In the genomic region with DNA sequence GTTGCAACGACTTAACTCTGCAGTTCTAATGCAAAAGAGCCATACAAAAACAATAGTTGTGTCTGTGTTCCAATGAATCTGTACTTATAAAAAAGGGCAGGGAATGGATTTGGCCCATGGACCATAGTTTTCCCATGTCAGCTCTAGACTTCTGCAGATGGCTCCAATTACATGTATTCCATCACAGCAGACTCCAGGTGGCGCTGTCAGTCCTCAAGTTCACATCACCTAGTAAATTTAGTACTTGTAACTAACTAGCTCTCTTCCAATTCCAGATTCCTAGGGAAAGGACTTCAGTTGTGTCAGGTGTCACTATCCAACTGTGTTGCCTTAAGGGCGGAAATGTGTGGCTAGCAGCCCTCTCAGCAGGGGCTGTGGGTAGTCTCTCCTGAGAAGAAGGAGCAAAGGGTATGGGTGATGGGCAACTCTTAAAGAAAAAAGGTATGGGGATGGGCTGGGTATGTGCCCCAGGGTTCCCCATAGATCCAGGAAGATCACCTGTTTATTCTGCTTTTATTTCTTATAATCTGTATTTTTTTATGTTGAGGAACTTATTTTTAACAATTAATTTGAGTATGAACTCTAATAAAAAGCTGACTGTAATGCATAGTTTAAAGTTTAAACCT, we compare ENCODE assay signal across 9 cellular contexts. TPM values are rescaled to one million over a fixed set of nuclear protein-coding genes. Genes with fewer than 3 reads are reported as not detected.
A peak's percentile ranks its signal among the peaks of the same experiment; 100 is the strongest.
DNase-seq lines count a peak whose midpoint lies in the region; ATAC-seq and TF ChIP-seq lines count a peak whose summit lies in the region.
"Had no signal": no experiment of that assay in that cellular context is flagged by ENCODE, and none has a peak within 500 bp of the region (broad histone marks: within the 10 kb centered on the region; RNA-seq: fewer than 3 reads in every experiment).

No MANE protein-coding gene starts in this region.

- ATAC-seq in Right ventricle myocardium inferior (peak; percentile 39), lung (ENCODE audit: insufficient read depth, low FRiP score) (no peak), HG03354 (IDR thresholded peaks at IDR 0.05; ENCODE audit: poor library complexity, severe bottlenecking, unreplicated experiment) (no peak)

- H3K27ac ChIP-seq in lung (ENCODE audit: low read depth in 1 of 2, low read length in 1 of 2): no peak overlapping the region

- H3K36me3 ChIP-seq in lung (ENCODE audit: control insufficient read depth in 2 of 2, insufficient read depth in 2 of 2, low read length in 2 of 2): peaks cover 2 to 4% of the 10 kb centered on the region in 2 donors

- whole genome bisulfite sequencing in lung, 2 donors: 37 to 46% methylated on average over 3 of the region's 3 CpGs

- TF ChIP-seq CTCF in lung (IDR thresholded peaks at IDR 0.05; ENCODE audit: control extremely low read depth, extremely low read depth): peak; percentile 54

- intact Hi-C loops in Right ventricle myocardium inferior (cut with DNase I): loop anchor here (5.0 to 10.0 kb wide), 2 partner anchors 360 to 553 kb away; no protein-coding TSS in a partner anchor
- intact Hi-C loops in cardiac septum (cut with DNase I): loop anchor here (5.0 kb wide), 1 partner anchor 360 kb away; no protein-coding TSS in a partner anchor
- intact Hi-C loops in activated CD4-positive, alpha-beta T cell treated with anti-CD3 and anti-CD28 coated beads, Interleukin-2, amount 10 ng/mL, durations not matched to agents 24 days and 14 days (cut with micrococcal nuclease): loop anchor here (1.0 to 5.0 kb wide), 3 partner anchors 60 to 520 kb away; a partner anchor contains a TSS

- H3K9me3 Mint-ChIP-seq in activated CD4-positive, alpha-beta T cell treated with anti-CD3 and anti-CD28 coated beads, Interleukin-2, amount 10 ng/mL, durations not matched to agents 24 days and 14 days: no peaks in the 10 kb centered on the region

- H3K36me3 Mint-ChIP-seq in activated CD4-positive, alpha-beta T cell treated with anti-CD3 and anti-CD28 coated beads, Interleukin-2, amount 10 ng/mL, durations not matched to agents 24 days and 14 days (ENCODE audit: low read depth): no peaks in the 10 kb centered on the region

- DNase-seq in Right ventricle myocardium inferior (ENCODE audit: missing footprints) (no peak), cardiac septum (ENCODE audit: low spot score) (no peak), NCI-H2227 (lab: John Stamatoyannopoulos, UW; ENCODE audit: unreplicated experiment) (peak; percentile 43), dedifferentiated amniotic fluid mesenchymal stem cell (ENCODE audit: extremely low spot score) (peak; percentile 58), lung (ENCODE audit: low spot score) (peak; percentile 61)
- DNase-seq in activated CD4-positive, alpha-beta T cell treated with anti-CD3 and anti-CD28 coated beads, Interleukin-2, amount 10 ng/mL, durations not matched to agents 24 days and 14 days: peak; percentile 90
- DNase-seq in stimulated activated CD8-positive, alpha-beta memory T cell treated with anti-CD3 and anti-CD28 coated beads, Interleukin-12 subunit alpha, Interleukin-12 subunit beta, amount 100 ng/mL, for 4 hours (ENCODE audit: low read depth): peak; percentile 21

- H3K4me1 ChIP-seq in lung (ENCODE audit: control insufficient read depth in 2 of 2, insufficient read depth in 2 of 2, low read length in 2 of 2): no peaks in the 10 kb centered on the region

- H3K4me3 ChIP-seq in lung: no peak overlapping the region

- no peaks in the 10 kb centered on the region for H3K27me3 ChIP-seq in lung (ENCODE audit: control insufficient read depth, insufficient read depth)

- no peaks in the 10 kb centered on the region for H3K9me3 ChIP-seq in lung (ENCODE audit: control insufficient read depth in 2 of 2, insufficient read depth in 1 of 2, low read length in 1 of 2)

- no peaks in the 10 kb centered on the region for H3K4me1 Mint-ChIP-seq in activated CD4-positive, alpha-beta T cell treated with anti-CD3 and anti-CD28 coated beads, Interleukin-2, amount 10 ng/mL, durations not matched to agents 24 days and 14 days

- no peak overlapping the region for H3K27ac Mint-ChIP-seq in activated CD4-positive, alpha-beta T cell treated with anti-CD3 and anti-CD28 coated beads, Interleukin-2, amount 10 ng/mL, durations not matched to agents 24 days and 14 days

- H3K27me3 Mint-ChIP-seq in activated CD4-positive, alpha-beta T cell treated with anti-CD3 and anti-CD28 coated beads, Interleukin-2, amount 10 ng/mL, durations not matched to agents 24 days and 14 days: no peaks in the 10 kb centered on the region

- H3K4me3 Mint-ChIP-seq in activated CD4-positive, alpha-beta T cell treated with anti-CD3 and anti-CD28 coated beads, Interleukin-2, amount 10 ng/mL, durations not matched to agents 24 days and 14 days: no peak overlapping the region

RNA-seq across cellular contexts. Expression of a gene that starts 36.2 kb away (rescaled TPM):
- 17.9 TPM for total RNA-seq in Right ventricle myocardium inferior
- 12.1 TPM for total RNA-seq in cardiac septum
- total RNA-seq in activated CD4-positive, alpha-beta T cell treated with anti-CD3 and anti-CD28 coated beads, Interleukin-2, amount 10 ng/mL, durations not matched to agents 24 days and 14 days: 8.3 and 10.2 TPM in 2 replicates
- total RNA-seq in lung: 10 to 100 TPM; 25.7 to 65.3 TPM
- polyA plus RNA-seq in lung: 10 to 100 TPM; 13.0 to 13.3 TPM

RNA-seq across cellular contexts. Expression of a gene that starts 36.2 kb away (rescaled TPM):
- not detected for total RNA-seq in Right ventricle myocardium inferior
- not detected for total RNA-seq in cardiac septum
- not detected in 2 replicates for total RNA-seq in activated CD4-positive, alpha-beta T cell treated with anti-CD3 and anti-CD28 coated beads, Interleukin-2, amount 10 ng/mL, durations not matched to agents 24 days and 14 days
- total RNA-seq in lung: not detected
- polyA plus RNA-seq in lung: not detected
- total RNA-seq: temporal lobe had no signal

Comparison
In these comparisons a context has a peak if more than half of its experiments do, and no peak if none do; other contexts are left out.
1. DNase-seq: peak in NCI-H2227 (single experiment), activated CD4-positive, alpha-beta T cell treated with anti-CD3 and anti-CD28 coated beads, Interleukin-2, amount 10 ng/mL, durations not matched to agents 24 days and 14 days (single experiment), dedifferentiated amniotic fluid mesenchymal stem cell (single experiment), lung (single experiment) and stimulated activated CD8-positive, alpha-beta memory T cell treated with anti-CD3 and anti-CD28 coated beads, Interleukin-12 subunit alpha, Interleukin-12 subunit beta, amount 100 ng/mL, for 4 hours (single experiment); none in Right ventricle myocardium inferior (single experiment) and cardiac septum (single experiment).